ENCODE assay signal across 1 cellular context in genomic region chr4:86544313-86544966, GRCh38.
TF ChIP-seq lines count a peak whose summit lies in the region.

No MANE protein-coding gene starts in this region.

TF ChIP-seq in GM12878, 131 proteins besides CTCF, POLR2A, EP300 and RAD21 (continued from another document and continues in another):
- peak; percentile 24 for TF ChIP-seq SKIL (IDR thresholded peaks at IDR 0.05; ENCODE audit: low read depth, poor library complexity, severe bottlenecking)
- TF ChIP-seq, protein P1, sequence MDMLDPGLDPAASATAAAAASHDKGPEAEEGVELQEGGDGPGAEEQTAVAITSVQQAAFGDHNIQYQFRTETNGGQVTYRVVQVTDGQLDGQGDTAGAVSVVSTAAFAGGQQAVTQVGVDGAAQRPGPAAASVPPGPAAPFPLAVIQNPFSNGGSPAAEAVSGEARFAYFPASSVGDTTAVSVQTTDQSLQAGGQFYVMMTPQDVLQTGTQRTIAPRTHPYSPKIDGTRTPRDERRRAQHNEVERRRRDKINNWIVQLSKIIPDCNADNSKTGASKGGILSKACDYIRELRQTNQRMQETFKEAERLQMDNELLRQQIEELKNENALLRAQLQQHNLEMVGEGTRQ (IDR thresholded peaks at IDR 0.05; ENCODE audit: borderline replicate concordance, low read depth, low read length) = no peak
- TF ChIP-seq STAT3 (IDR thresholded peaks at IDR 0.05; ENCODE audit: low read depth, low read length) = peak; percentile 96; the same call in 1 of the 2 replicates
- TF ChIP-seq TARDBP (IDR thresholded peaks at IDR 0.05; ENCODE audit: borderline replicate concordance) = no peak
- TF ChIP-seq HCFC1 (IDR thresholded peaks at IDR 0.05; ENCODE audit: low read length) = no peak
- TF ChIP-seq KLF5 (IDR thresholded peaks at IDR 0.05; ENCODE audit: partially characterized antibody) = no peak
- no peak for TF ChIP-seq NR2C1 (IDR thresholded peaks at IDR 0.05)
- TF ChIP-seq SMAD1 (IDR thresholded peaks at IDR 0.05; ENCODE audit: low read depth, partially characterized antibody) = no peak
- TF ChIP-seq TCF12 (IDR thresholded peaks at IDR 0.05; ENCODE audit: low read depth, low read length) = no peak
- no peak for TF ChIP-seq ZNF24 (IDR thresholded peaks at IDR 0.05)
- no peak for TF ChIP-seq ZNF274 (IDR thresholded peaks at IDR 0.05; ENCODE audit: insufficient read depth, insufficient read length)
- TF ChIP-seq, protein P2, sequence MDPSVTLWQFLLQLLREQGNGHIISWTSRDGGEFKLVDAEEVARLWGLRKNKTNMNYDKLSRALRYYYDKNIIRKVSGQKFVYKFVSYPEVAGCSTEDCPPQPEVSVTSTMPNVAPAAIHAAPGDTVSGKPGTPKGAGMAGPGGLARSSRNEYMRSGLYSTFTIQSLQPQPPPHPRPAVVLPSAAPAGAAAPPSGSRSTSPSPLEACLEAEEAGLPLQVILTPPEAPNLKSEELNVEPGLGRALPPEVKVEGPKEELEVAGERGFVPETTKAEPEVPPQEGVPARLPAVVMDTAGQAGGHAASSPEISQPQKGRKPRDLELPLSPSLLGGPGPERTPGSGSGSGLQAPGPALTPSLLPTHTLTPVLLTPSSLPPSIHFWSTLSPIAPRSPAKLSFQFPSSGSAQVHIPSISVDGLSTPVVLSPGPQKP (IDR thresholded peaks at IDR 0.05; ENCODE audit: low read depth, low read length) = no peak
- TF ChIP-seq, protein P3, sequence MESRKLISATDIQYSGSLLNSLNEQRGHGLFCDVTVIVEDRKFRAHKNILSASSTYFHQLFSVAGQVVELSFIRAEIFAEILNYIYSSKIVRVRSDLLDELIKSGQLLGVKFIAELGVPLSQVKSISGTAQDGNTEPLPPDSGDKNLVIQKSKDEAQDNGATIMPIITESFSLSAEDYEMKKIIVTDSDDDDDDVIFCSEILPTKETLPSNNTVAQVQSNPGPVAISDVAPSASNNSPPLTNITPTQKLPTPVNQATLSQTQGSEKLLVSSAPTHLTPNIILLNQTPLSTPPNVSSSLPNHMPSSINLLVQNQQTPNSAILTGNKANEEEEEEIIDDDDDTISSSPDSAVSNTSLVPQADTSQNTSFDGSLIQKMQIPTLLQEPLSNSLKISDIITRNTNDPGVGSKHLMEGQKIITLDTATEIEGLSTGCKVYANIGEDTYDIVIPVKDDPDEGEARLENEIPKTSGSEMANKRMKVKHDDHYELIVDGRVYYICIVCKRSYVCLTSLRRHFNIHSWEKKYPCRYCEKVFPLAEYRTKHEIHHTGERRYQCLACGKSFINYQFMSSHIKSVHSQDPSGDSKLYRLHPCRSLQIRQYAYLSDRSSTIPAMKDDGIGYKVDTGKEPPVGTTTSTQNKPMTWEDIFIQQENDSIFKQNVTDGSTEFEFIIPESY (IDR thresholded peaks at IDR 0.05) = no peak
- TF ChIP-seq YY1 (IDR thresholded peaks at IDR 0.05; ENCODE audit: low read depth, low read length) = no peak
- TF ChIP-seq E4F1 (IDR thresholded peaks at IDR 0.05; ENCODE audit: borderline replicate concordance, partially characterized antibody) = no peak
- no peak for TF ChIP-seq MTA3 (IDR thresholded peaks at IDR 0.05; ENCODE audit: borderline replicate concordance, low read length)
- peak; percentile 6; the same call in 1 of the 2 replicates for TF ChIP-seq IKZF1 (conservative IDR thresholded peaks at IDR 0.05)
- TF ChIP-seq CBFB (IDR thresholded peaks at IDR 0.05; ENCODE audit: low read depth) = no peak
- no peak for TF ChIP-seq SP1 (IDR thresholded peaks at IDR 0.05; ENCODE audit: low read depth, low read length)
- TF ChIP-seq MXI1 (IDR thresholded peaks at IDR 0.05; ENCODE audit: low read depth, low read length) = no peak
- TF ChIP-seq NR2C2 (IDR thresholded peaks at IDR 0.05; ENCODE audit: borderline replicate concordance, control insufficient read depth, insufficient read length, low read depth) = no peak
- no peak for TF ChIP-seq ZSCAN29 (IDR thresholded peaks at IDR 0.05)
- no peak for TF ChIP-seq FOXK2 (IDR thresholded peaks at IDR 0.05)
- TF ChIP-seq ZNF622 (IDR thresholded peaks at IDR 0.05) = no peak
- TF ChIP-seq MEF2B (IDR thresholded peaks at IDR 0.05; ENCODE audit: partially characterized antibody, poor library complexity, severe bottlenecking) = no peak
- TF ChIP-seq, protein P4, sequence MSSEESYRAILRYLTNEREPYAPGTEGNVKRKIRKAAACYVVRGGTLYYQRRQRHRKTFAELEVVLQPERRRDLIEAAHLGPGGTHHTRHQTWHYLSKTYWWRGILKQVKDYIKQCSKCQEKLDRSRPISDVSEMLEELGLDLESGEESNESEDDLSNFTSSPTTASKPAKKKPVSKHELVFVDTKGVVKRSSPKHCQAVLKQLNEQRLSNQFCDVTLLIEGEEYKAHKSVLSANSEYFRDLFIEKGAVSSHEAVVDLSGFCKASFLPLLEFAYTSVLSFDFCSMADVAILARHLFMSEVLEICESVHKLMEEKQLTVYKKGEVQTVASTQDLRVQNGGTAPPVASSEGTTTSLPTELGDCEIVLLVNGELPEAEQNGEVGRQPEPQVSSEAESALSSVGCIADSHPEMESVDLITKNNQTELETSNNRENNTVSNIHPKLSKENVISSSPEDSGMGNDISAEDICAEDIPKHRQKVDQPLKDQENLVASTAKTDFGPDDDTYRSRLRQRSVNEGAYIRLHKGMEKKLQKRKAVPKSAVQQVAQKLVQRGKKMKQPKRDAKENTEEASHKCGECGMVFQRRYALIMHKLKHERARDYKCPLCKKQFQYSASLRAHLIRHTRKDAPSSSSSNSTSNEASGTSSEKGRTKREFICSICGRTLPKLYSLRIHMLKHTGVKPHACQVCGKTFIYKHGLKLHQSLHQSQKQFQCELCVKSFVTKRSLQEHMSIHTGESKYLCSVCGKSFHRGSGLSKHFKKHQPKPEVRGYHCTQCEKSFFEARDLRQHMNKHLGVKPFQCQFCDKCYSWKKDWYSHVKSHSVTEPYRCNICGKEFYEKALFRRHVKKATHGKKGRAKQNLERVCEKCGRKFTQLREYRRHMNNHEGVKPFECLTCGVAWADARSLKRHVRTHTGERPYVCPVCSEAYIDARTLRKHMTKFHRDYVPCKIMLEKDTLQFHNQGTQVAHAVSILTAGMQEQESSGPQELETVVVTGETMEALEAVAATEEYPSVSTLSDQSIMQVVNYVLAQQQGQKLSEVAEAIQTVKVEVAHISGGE (CRISPR knock-in tag; IDR thresholded peaks at IDR 0.05) = no peak
- no peak for TF ChIP-seq CEBPB (IDR thresholded peaks at IDR 0.05; ENCODE audit: borderline replicate concordance in 1 of 2, low read depth in 2 of 2, low read length in 2 of 2)
- TF ChIP-seq ZNF384 (IDR thresholded peaks at IDR 0.05; ENCODE audit: borderline replicate concordance, low read depth, low read length) = peak; percentile 80
- TF ChIP-seq DPF2 (IDR thresholded peaks at IDR 0.05) = no peak; the same call in 1 of the 2 replicates
- no peak for TF ChIP-seq CEBPZ (IDR thresholded peaks at IDR 0.05; ENCODE audit: low read depth, low read length)
- no peak for TF ChIP-seq EGR1 (IDR thresholded peaks at IDR 0.05; ENCODE audit: borderline replicate concordance in 1 of 2, low read depth in 2 of 2, low read length in 2 of 2)
- TF ChIP-seq PML (IDR thresholded peaks at IDR 0.05; ENCODE audit: low read length) = no peak
- TF ChIP-seq NFYA (IDR thresholded peaks at IDR 0.05; ENCODE audit: borderline replicate concordance, low read depth, low read length) = no peak
- TF ChIP-seq KDM1A (IDR thresholded peaks at IDR 0.05; ENCODE audit: borderline replicate concordance) = no peak
- no peak for TF ChIP-seq NR2F1 (conservative IDR thresholded peaks at IDR 0.05)
- TF ChIP-seq RBBP5 (conservative IDR thresholded peaks at IDR 0.05) = no peak
- no peak for TF ChIP-seq BCLAF1 (IDR thresholded peaks at IDR 0.05)
- TF ChIP-seq SRF (IDR thresholded peaks at IDR 0.05; ENCODE audit: low read depth in 2 of 2, low read length in 2 of 2) = no peak
- TF ChIP-seq SPI1 (IDR thresholded peaks at IDR 0.05; ENCODE audit: borderline replicate concordance, insufficient read depth, low read depth, low read length) = no peak
- no peak for TF ChIP-seq CBX3 (IDR thresholded peaks at IDR 0.05; ENCODE audit: borderline replicate concordance, low read depth)
- TF ChIP-seq NFIC (IDR thresholded peaks at IDR 0.05; ENCODE audit: low read depth, low read length) = peak; percentile 82; the same call in 1 of the 2 replicates
- no peak for TF ChIP-seq WRNIP1 (IDR thresholded peaks at IDR 0.05; ENCODE audit: borderline replicate concordance, low read depth, low read length)
- no peak for TF ChIP-seq SIX5 (IDR thresholded peaks at IDR 0.05; ENCODE audit: low read depth, low read length, severe bottlenecking)
- no peak for TF ChIP-seq JUND (IDR thresholded peaks at IDR 0.05; ENCODE audit: low read depth, low read length)
- TF ChIP-seq ASH2L (IDR thresholded peaks at IDR 0.05; ENCODE audit: borderline replicate concordance, low read depth) = no peak
- no peak for TF ChIP-seq IRF3 (IDR thresholded peaks at IDR 0.05)
- no peak for TF ChIP-seq LARP7 (IDR thresholded peaks at IDR 0.05)
